In genomic region chr3:51672083-51672475, GRCh38 we compare ENCODE assay signal across 7 cellular contexts. TPM values are rescaled to one million over a fixed set of nuclear protein-coding genes. Genes with fewer than 3 reads are reported as not detected.
DNase-seq lines count a peak whose midpoint lies in the region; ATAC-seq and TF ChIP-seq lines count a peak whose summit lies in the region.

No MANE protein-coding gene starts in this region.

- peaks cover 16% of the 10 kb centered on the region for H3K36me3 Mint-ChIP-seq in activated T-helper 1 cell treated with anti-CD3 and anti-CD28 coated beads, Interleukin-12 subunit alpha, Interleukin-12 subunit beta, Interleukin-2, Interleukin-4 antibody, amounts not matched to agents 30 ng/mL and 10 ng/mL and 1 ng/mL, durations not matched to agents 14 hours and 24 hours and 36 hours (ENCODE audit: low read depth)

- peaks cover 41 to 69% (median 59%) of the 10 kb centered on the region in 4 donors for H3K4me1 ChIP-seq in stomach

- DNase-seq in HFF-Myc (ENCODE audit: extremely low read depth, low read depth) (no peak), stomach (no peak)
- no peak for DNase-seq in activated T-helper 1 cell treated with anti-CD3 and anti-CD28 coated beads, Interleukin-12 subunit alpha, Interleukin-12 subunit beta, Interleukin-2, Interleukin-4 antibody, amounts not matched to agents 30 ng/mL and 10 ng/mL and 1 ng/mL, durations not matched to agents 14 hours and 24 hours and 36 hours (ENCODE audit: low spot score)
- DNase-seq in stimulated activated CD8-positive, alpha-beta memory T cell treated with anti-CD3 and anti-CD28 coated beads, Interleukin-4, amount 100 ng/mL, for 48 hours, result no peak

- TF ChIP-seq CTCF in HFF-Myc (IDR thresholded peaks at IDR 0.05; ENCODE audit: low read depth, low read length, missing control alignments) (no peak), stomach (IDR thresholded peaks at IDR 0.05) (no peak)

- peak overlapping the region; percentile 86 for H3K4me3 Mint-ChIP-seq in activated T-helper 1 cell treated with anti-CD3 and anti-CD28 coated beads, Interleukin-12 subunit alpha, Interleukin-12 subunit beta, Interleukin-2, Interleukin-4 antibody, amounts not matched to agents 30 ng/mL and 10 ng/mL and 1 ng/mL, durations not matched to agents 14 hours and 24 hours and 36 hours

- no peaks in the 10 kb centered on the region for H3K27me3 ChIP-seq in stomach

- peaks cover 8 to 30% (median 30%) of the 10 kb centered on the region in 4 donors for H3K36me3 ChIP-seq in stomach

- no peaks in the 10 kb centered on the region for H3K9me3 Mint-ChIP-seq in activated T-helper 1 cell treated with anti-CD3 and anti-CD28 coated beads, Interleukin-12 subunit alpha, Interleukin-12 subunit beta, Interleukin-2, Interleukin-4 antibody, amounts not matched to agents 30 ng/mL and 10 ng/mL and 1 ng/mL, durations not matched to agents 14 hours and 24 hours and 36 hours

- TF ChIP-seq EP300 in stomach (IDR thresholded peaks at IDR 0.05), result no peak

- intact Hi-C loops in activated T-helper 1 cell treated with anti-CD3 and anti-CD28 coated beads, Interleukin-12 subunit alpha, Interleukin-12 subunit beta, Interleukin-2, Interleukin-4 antibody, amounts not matched to agents 30 ng/mL and 10 ng/mL and 1 ng/mL, durations not matched to agents 14 hours and 24 hours and 36 hours (cut with micrococcal nuclease), result loop anchor here (5.0 kb wide), 1 partner anchor 385 kb away; the partner anchor contains the start of gene DUSP7
- intact Hi-C loops in stomach (cut with DNase I; ENCODE audit: low total_unique reads), result no loop called here

- ATAC-seq in HG02870 (IDR thresholded peaks at IDR 0.05; ENCODE audit: unreplicated experiment) (no peak), HG02852 (IDR thresholded peaks at IDR 0.05; ENCODE audit: unreplicated experiment) (no peak)

- peak overlapping the region; percentile 86 for H3K4me3 ChIP-seq in HFF-Myc (replicated peaks; ENCODE audit: low read depth, low read length)
- H3K4me3 ChIP-seq in iPS-18c (ENCODE audit: insufficient read depth, low read depth, low read length), result peak overlapping the region; percentile 79
- peak overlapping the region; percentile 63 to 99 (median 80) for H3K4me3 ChIP-seq in stomach

- WGBS in stomach, 5 donors, result 20 to 37% (median 25%) methylated on average over 5 to 11 of the region's 11 CpGs

- H3K9me3 ChIP-seq in iPS-18c (ENCODE audit: control insufficient read depth, insufficient read depth, low read length) (no peaks in the 10 kb centered on the region), stomach (no peaks in the 10 kb centered on the region)

- no peaks in the 10 kb centered on the region for H3K27me3 Mint-ChIP-seq in activated T-helper 1 cell treated with anti-CD3 and anti-CD28 coated beads, Interleukin-12 subunit alpha, Interleukin-12 subunit beta, Interleukin-2, Interleukin-4 antibody, amounts not matched to agents 30 ng/mL and 10 ng/mL and 1 ng/mL, durations not matched to agents 14 hours and 24 hours and 36 hours (ENCODE audit: insufficient read depth)

- peak overlapping the region; percentile 88 to 97 (median 94) for H3K27ac ChIP-seq in stomach

- peak overlapping the region; percentile 87 for H3K27ac Mint-ChIP-seq in activated T-helper 1 cell treated with anti-CD3 and anti-CD28 coated beads, Interleukin-12 subunit alpha, Interleukin-12 subunit beta, Interleukin-2, Interleukin-4 antibody, amounts not matched to agents 30 ng/mL and 10 ng/mL and 1 ng/mL, durations not matched to agents 14 hours and 24 hours and 36 hours

- H3K4me1 Mint-ChIP-seq in activated T-helper 1 cell treated with anti-CD3 and anti-CD28 coated beads, Interleukin-12 subunit alpha, Interleukin-12 subunit beta, Interleukin-2, Interleukin-4 antibody, amounts not matched to agents 30 ng/mL and 10 ng/mL and 1 ng/mL, durations not matched to agents 14 hours and 24 hours and 36 hours (ENCODE audit: low read depth), result peaks cover 75% of the 10 kb centered on the region

- TF ChIP-seq POLR2A in stomach (IDR thresholded peaks at IDR 0.05), result no peak

RNA-seq across cellular contexts. Expression of gene TEX264, which starts 1.0 kb away (rescaled TPM):
- total RNA-seq in activated T-helper 1 cell treated with anti-CD3 and anti-CD28 coated beads, Interleukin-12 subunit alpha, Interleukin-12 subunit beta, Interleukin-2, Interleukin-4 antibody, amounts not matched to agents 30 ng/mL and 10 ng/mL and 1 ng/mL, durations not matched to agents 14 hours and 24 hours and 36 hours, result 50.3 and 52.0 TPM in 2 replicates
- 10 to 100 TPM; 18.7 to 73.0 (median 34.3) TPM for total RNA-seq in stomach
- polyA plus RNA-seq in stomach, result 10 to 100 TPM; 34.5 to 60.1 (median 60.1) TPM

RNA-seq across cellular contexts. Expression of gene GRM2, which starts 34.8 kb away (rescaled TPM):
- total RNA-seq in activated T-helper 1 cell treated with anti-CD3 and anti-CD28 coated beads, Interleukin-12 subunit alpha, Interleukin-12 subunit beta, Interleukin-2, Interleukin-4 antibody, amounts not matched to agents 30 ng/mL and 10 ng/mL and 1 ng/mL, durations not matched to agents 14 hours and 24 hours and 36 hours, result 0.96 and 1.0 TPM in 2 replicates
- under 1 TPM in 2 of 5 donors, not detected in 3; 0.37 to 0.58 TPM for total RNA-seq in stomach
- under 1 TPM in 2 of 3 donors, not detected in 1; 0.06 to 0.15 TPM for polyA plus RNA-seq in stomach
